In genomic region chr7:138185132-138185908, GRCh38 we compare ENCODE assay signal across 23 cellular contexts.
"Had no signal": no experiment of that assay in that cellular context is flagged by ENCODE, and none has a peak within 500 bp of the region (broad histone marks: within the 10 kb centered on the region; RNA-seq: fewer than 3 reads in every experiment).

No MANE protein-coding gene starts in this region.

- H3K27me3 Mint-ChIP-seq: activated B cell treated with CpG ODN at 0.5 μM for 24 hours had no signal

- H3K4me1 Mint-ChIP-seq: activated B cell treated with CpG ODN at 0.5 μM for 24 hours; activated CD4-positive, alpha-beta T cell treated with anti-CD3 and anti-CD28 coated beads, Interleukin-2, amount 10 ng/mL, durations not matched to agents 24 days and 14 days; activated CD8-positive, alpha-beta memory T cell treated with anti-CD3 and anti-CD28 coated beads, Interleukin-2, amount 10 ng/mL, durations not matched to agents 7 days and 5 days; activated naive CD4-positive, alpha-beta T cell treated with anti-CD3 and anti-CD28 coated beads, Interleukin-2, amount 50 U/mL, for 24 hours; T-helper 17 cell had no signal

- H3K4me3 ChIP-seq: ascending aorta, Peyer's patch had no signal

- H3K27ac ChIP-seq: ascending aorta, Peyer's patch, RWPE1 had no signal

- H3K4me3 Mint-ChIP-seq: activated B cell treated with CpG ODN at 0.5 μM for 24 hours; activated CD4-positive, alpha-beta T cell treated with anti-CD3 and anti-CD28 coated beads, Interleukin-2, amount 10 ng/mL, durations not matched to agents 24 days and 14 days; activated CD8-positive, alpha-beta memory T cell treated with anti-CD3 and anti-CD28 coated beads, Interleukin-2, amount 10 ng/mL, durations not matched to agents 7 days and 5 days; activated naive CD4-positive, alpha-beta T cell treated with anti-CD3 and anti-CD28 coated beads, Interleukin-2, amount 50 U/mL, for 24 hours; activated T-cell treated with anti-CD3 and anti-CD28 coated beads, Interleukin-2, amount 50 U/mL, for 24 hours; activated T-helper 1 cell treated with anti-CD3 and anti-CD28 coated beads, Interleukin-12 subunit alpha, Interleukin-12 subunit beta, Interleukin-2, Interleukin-4 antibody, amounts not matched to agents 30 ng/mL and 10 ng/mL and 1 ng/mL, durations not matched to agents 14 hours and 24 hours and 36 hours; T-helper 17 cell had no signal

- DNase-seq: activated B cell treated with CpG ODN at 0.5 μM for 24 hours; activated CD4-positive, alpha-beta T cell treated with anti-CD3 and anti-CD28 coated beads for 1 hour; activated CD4-positive, alpha-beta T cell treated with anti-CD3 and anti-CD28 coated beads, Interleukin-2, amount 10 ng/mL, durations not matched to agents 24 days and 14 days; activated CD4-positive, alpha-beta T cell treated with anti-CD3 and anti-CD28 coated beads, Interleukin-2, amount 50 U/mL, for 48 hours; activated CD8-positive, alpha-beta memory T cell treated with anti-CD3 and anti-CD28 coated beads, Interleukin-2, amount 10 ng/mL, durations not matched to agents 7 days and 5 days; activated effector memory CD4-positive, alpha-beta T cell treated with Interleukin-2 at 50 U/mL for 16 hours; activated naive CD4-positive, alpha-beta T cell; activated T-cell treated with anti-CD3 and anti-CD28 coated beads, Interleukin-2, amount 50 U/mL, for 24 hours; cerebellar nuclear complex; NCI-H1048; NCI-H146; NCI-H187 treated with DMSO at 0.1 percent for 48 hours; NCI-H2081 treated with DMSO at 0.1 percent for 48 hours; NCI-H446; NCI-H524; Peyer's patch; Right ventricle myocardium superior; T-helper 17 cell; T-helper 9 cell had no signal

- ATAC-seq: activated CD8-positive, alpha-beta memory T cell treated with anti-CD3 and anti-CD28 coated beads, Interleukin-2, amount 10 ng/mL, durations not matched to agents 7 days and 5 days; T-helper 17 cell had no signal

- H3K27ac Mint-ChIP-seq: activated B cell treated with CpG ODN at 0.5 μM for 24 hours; activated CD4-positive, alpha-beta T cell treated with anti-CD3 and anti-CD28 coated beads, Interleukin-2, amount 10 ng/mL, durations not matched to agents 24 days and 14 days; activated CD8-positive, alpha-beta memory T cell treated with anti-CD3 and anti-CD28 coated beads, Interleukin-2, amount 10 ng/mL, durations not matched to agents 7 days and 5 days; activated naive CD4-positive, alpha-beta T cell treated with anti-CD3 and anti-CD28 coated beads, Interleukin-2, amount 50 U/mL, for 24 hours; activated T-cell treated with anti-CD3 and anti-CD28 coated beads, Interleukin-2, amount 50 U/mL, for 24 hours; activated T-helper 1 cell treated with anti-CD3 and anti-CD28 coated beads, Interleukin-12 subunit alpha, Interleukin-12 subunit beta, Interleukin-2, Interleukin-4 antibody, amounts not matched to agents 30 ng/mL and 10 ng/mL and 1 ng/mL, durations not matched to agents 14 hours and 24 hours and 36 hours; T-helper 17 cell had no signal

- H3K4me1 ChIP-seq: ascending aorta, Peyer's patch had no signal

- H3K27me3 ChIP-seq: ascending aorta, Peyer's patch had no signal

- H3K36me3 ChIP-seq: ascending aorta, Peyer's patch had no signal
